Comparison of ENCODE assay signal across 1 cellular context in the genomic region with DNA sequence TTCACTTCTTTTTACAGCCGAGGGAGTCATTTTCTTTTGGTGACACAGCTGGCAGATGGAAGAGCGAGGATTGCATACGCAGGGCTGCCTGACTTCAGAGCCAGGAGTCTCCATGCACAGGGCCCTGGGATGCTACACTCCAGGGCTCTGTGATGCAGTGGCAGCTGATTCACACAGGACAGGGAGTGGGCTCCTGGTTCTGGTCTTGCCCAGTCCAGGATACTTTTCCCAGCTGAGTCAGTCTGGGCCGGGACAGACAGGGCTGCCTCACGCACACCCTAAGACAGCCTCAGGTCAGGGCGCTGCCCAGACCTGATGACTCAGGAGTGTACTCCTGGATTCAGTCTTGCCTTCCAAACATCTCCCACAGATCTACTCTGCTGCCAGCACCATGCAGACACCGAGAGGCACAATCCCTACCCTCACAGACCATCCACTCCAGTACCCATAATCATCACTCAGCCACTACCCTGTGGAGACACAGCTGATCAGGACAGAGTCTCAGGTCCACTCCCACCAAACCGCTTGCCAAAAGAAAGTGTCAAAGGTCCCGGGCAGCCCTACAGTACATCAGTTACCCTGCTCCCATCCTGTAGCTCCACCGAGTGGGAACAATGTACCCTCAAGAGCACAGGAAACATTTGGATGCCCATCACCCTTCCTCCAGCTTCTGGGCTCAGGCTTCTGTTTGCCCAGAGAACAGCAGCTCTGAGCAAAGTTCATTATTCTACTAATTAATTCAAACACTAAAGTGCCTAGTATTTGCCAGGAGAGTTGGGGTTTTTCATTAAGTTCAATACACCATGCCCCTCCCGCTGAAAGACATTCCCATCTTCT.
TF ChIP-seq lines count a peak whose summit lies in the region.

No MANE protein-coding gene starts in this region.

TF ChIP-seq in H1, 55 proteins besides CTCF, POLR2A, EP300 and RAD21:
- TF ChIP-seq KDM4A (IDR thresholded peaks at IDR 0.05; ENCODE audit: low read depth, low read length, severe bottlenecking) = no peak
- TF ChIP-seq, protein P1, sequence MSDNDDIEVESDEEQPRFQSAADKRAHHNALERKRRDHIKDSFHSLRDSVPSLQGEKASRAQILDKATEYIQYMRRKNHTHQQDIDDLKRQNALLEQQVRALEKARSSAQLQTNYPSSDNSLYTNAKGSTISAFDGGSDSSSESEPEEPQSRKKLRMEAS (IDR thresholded peaks at IDR 0.05) = no peak
- TF ChIP-seq, protein P2, sequence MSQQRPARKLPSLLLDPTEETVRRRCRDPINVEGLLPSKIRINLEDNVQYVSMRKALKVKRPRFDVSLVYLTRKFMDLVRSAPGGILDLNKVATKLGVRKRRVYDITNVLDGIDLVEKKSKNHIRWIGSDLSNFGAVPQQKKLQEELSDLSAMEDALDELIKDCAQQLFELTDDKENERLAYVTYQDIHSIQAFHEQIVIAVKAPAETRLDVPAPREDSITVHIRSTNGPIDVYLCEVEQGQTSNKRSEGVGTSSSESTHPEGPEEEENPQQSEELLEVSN (IDR thresholded peaks at IDR 0.05) = no peak
- TF ChIP-seq BCL11A (IDR thresholded peaks at IDR 0.05; ENCODE audit: low read depth in 2 of 2, low read length in 2 of 2) = no peak
- TF ChIP-seq, protein P3, sequence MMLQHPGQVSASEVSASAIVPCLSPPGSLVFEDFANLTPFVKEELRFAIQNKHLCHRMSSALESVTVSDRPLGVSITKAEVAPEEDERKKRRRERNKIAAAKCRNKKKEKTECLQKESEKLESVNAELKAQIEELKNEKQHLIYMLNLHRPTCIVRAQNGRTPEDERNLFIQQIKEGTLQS (IDR thresholded peaks at IDR 0.05; ENCODE audit: insufficient read depth, low read depth, low read length) = no peak
